Comparison of ENCODE assay signal across 22 cellular contexts in the genomic region with DNA sequence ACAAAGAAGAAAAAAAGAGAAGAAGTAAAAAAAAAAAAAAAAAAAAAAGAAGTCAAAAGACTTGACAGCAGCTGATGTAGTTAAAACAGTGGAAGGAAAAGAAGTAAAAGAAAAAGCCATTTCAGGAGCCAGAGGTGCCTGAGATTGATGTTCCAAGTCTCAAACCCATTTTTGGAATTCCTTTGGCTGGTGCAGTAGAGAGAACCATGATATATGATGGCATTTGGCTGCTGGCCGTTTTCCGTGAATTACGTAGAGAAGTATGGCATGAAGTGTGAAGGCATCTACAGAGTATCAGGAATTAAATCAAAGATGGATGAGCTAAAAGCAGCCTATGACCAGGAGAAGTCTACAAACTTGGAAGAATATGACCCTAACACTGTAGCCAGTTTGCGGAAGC. TPM values are rescaled to one million over a fixed set of nuclear protein-coding genes. Genes with fewer than 3 reads are reported as not detected.
"Had no signal": no experiment of that assay in that cellular context is flagged by ENCODE, and none has a peak within 500 bp of the region (broad histone marks: within the 10 kb centered on the region; RNA-seq: fewer than 3 reads in every experiment).

No MANE protein-coding gene starts in this region.

- DNase-seq: IMR-90, Karpas-422, KG1, MG63, NCI-H1092 treated with DMSO at 0.1 percent for 48 hours, NCI-H1436, NCI-H187, NCI-H2029, NCI-H2081 treated with DMSO at 0.1 percent for 48 hours, NCI-H2171 treated with DMSO at 0.1 percent for 48 hours, NCI-H345, NCI-H446 treated with DMSO at 0.1 percent for 48 hours, NCI-H524, NCI-H526 treated with DMSO at 0.1 percent for 48 hours, NCI-H774, Right ventricle myocardium superior, RPMI8226, SIG-M5 had no signal

- H3K27ac ChIP-seq: SJSA1, SK-N-MC had no signal

- H3K9me3 ChIP-seq: SJSA1 had no signal

- H3K36me3 ChIP-seq: MG63, SJSA1 had no signal

- ATAC-seq: HepG2 had no signal

- H3K4me3 ChIP-seq: MG63, SJSA1, SK-N-MC had no signal

- H3K27me3 ChIP-seq: MG63 had no signal

- H3K4me1 ChIP-seq: SJSA1 had no signal

RNA-seq across cellular contexts. Expression of a gene that starts 45.2 kb away (rescaled TPM):
- total RNA-seq: HepG2, HT1080, IMR-90, Right ventricle myocardium superior, SJSA1 had no signal
